ENCODE assay signal across 13 cellular contexts in genomic region chr3:127170794-127171193, GRCh38. TPM values are rescaled to one million over a fixed set of nuclear protein-coding genes. Genes with fewer than 3 reads are reported as not detected.
DNase-seq lines count a peak whose midpoint lies in the region; ATAC-seq, FAIRE-seq and TF ChIP-seq lines count a peak whose summit lies in the region.
"Had no signal": no experiment of that assay in that cellular context is flagged by ENCODE, and none has a peak within 500 bp of the region (broad histone marks: within the 10 kb centered on the region; RNA-seq: fewer than 3 reads in every experiment).

No MANE protein-coding gene starts in this region.

- no peaks in the 10 kb centered on the region for H3K36me3 ChIP-seq in right atrium auricular region
- H3K36me3 ChIP-seq in left ventricle myocardium inferior = no peaks in the 10 kb centered on the region
- H3K36me3 ChIP-seq: BLaER1 treated with 17β-estradiol and CSF1 and Interleukin-3, amounts not matched to agents 10 nM and 100 nM had no signal

- H3K27ac ChIP-seq in right atrium auricular region = no peak overlapping the region
- H3K27ac ChIP-seq in left ventricle myocardium inferior (replicated peaks) = no peak overlapping the region
- H3K27ac ChIP-seq: BLaER1 treated with 17β-estradiol and CSF1 and Interleukin-3, amounts not matched to agents 10 nM and 100 nM had no signal

- no peaks in the 10 kb centered on the region for H3K27me3 ChIP-seq in right atrium auricular region
- H3K27me3 ChIP-seq in left ventricle myocardium inferior (ENCODE audit: low read depth) = peaks cover 33% of the 10 kb centered on the region
- H3K27me3 ChIP-seq: BLaER1 treated with 17β-estradiol and CSF1 and Interleukin-3, amounts not matched to agents 10 nM and 100 nM had no signal

- H3K4me3 ChIP-seq in right atrium auricular region (no peak overlapping the region), left ventricle myocardium inferior (no peak overlapping the region)
- H3K4me3 ChIP-seq: BLaER1 treated with 17β-estradiol and CSF1 and Interleukin-3, amounts not matched to agents 10 nM and 100 nM had no signal

- intact Hi-C loops in left ventricle myocardium inferior (cut with micrococcal nuclease) = no loop called here

- H3K4me1 ChIP-seq in right atrium auricular region = peaks cover 0 to 5% of the 10 kb centered on the region in 2 donors
- peaks cover 21% of the 10 kb centered on the region for H3K4me1 ChIP-seq in left ventricle myocardium inferior

- TF ChIP-seq CTCF in right atrium auricular region (IDR thresholded peaks at IDR 0.05) (no peak), left ventricle myocardium inferior (IDR thresholded peaks at IDR 0.05; ENCODE audit: borderline replicate concordance) (no peak)

- FAIRE-seq in RCC 7860 (lab: Jason Lieb, UNC) (no peak), urothelium cell line (lab: Jason Lieb, UNC) (peak; percentile 81)

- ATAC-seq in GM18502 (IDR thresholded peaks at IDR 0.05; ENCODE audit: poor library complexity, unreplicated experiment) (no peak), GM21447 (IDR thresholded peaks at IDR 0.05; ENCODE audit: unreplicated experiment) (no peak)

- no peaks in the 10 kb centered on the region for H3K9me3 ChIP-seq in right atrium auricular region
- H3K9me3 ChIP-seq in left ventricle myocardium inferior (replicated peaks) = no peaks in the 10 kb centered on the region
- H3K9me3 ChIP-seq: BLaER1 treated with 17β-estradiol and CSF1 and Interleukin-3, amounts not matched to agents 10 nM and 100 nM had no signal

- DNase-seq in right atrium auricular region (ENCODE audit: low spot score) = peak; percentile 42
- DNase-seq in left ventricle myocardium inferior = no peak
- DNase-seq in RCC 7860 (ENCODE audit: low spot score) = peak; percentile 62
- peak; percentile 16 for DNase-seq in fibroblast of the conjunctiva (ENCODE audit: low read depth)
- DNase-seq in urothelium cell line (ENCODE audit: low spot score) = peak; percentile 89
- DNase-seq in activated T-cell treated with anti-CD3 and anti-CD28 coated beads for 4 hours = no peak
- DNase-seq: activated naive CD4-positive, alpha-beta T cell treated with Interleukin-2 at 50 U/mL for 16 hours had no signal

RNA-seq across cellular contexts. Expression of gene PRR23E, which starts 22.1 kb away (rescaled TPM):
- total RNA-seq in right atrium auricular region (not detected), left ventricle myocardium inferior (not detected)
- total RNA-seq: skeletal muscle tissue; T-helper 1 cell treated with Interleukin-12 subunit alpha and Interleukin-12 subunit beta and Interleukin-4 antibody, amounts not matched to agents 30 ng/mL and 1 ng/mL, for 36 hours; temporal lobe had no signal

Comparison
In these comparisons a context has a peak if more than half of its experiments do, and no peak if none do; other contexts are left out.
1. DNase-seq: peak in right atrium auricular region (single experiment), RCC 7860 (single experiment), fibroblast of the conjunctiva (single experiment) and urothelium cell line (single experiment); none in left ventricle myocardium inferior (single experiment) and activated T-cell treated with anti-CD3 and anti-CD28 coated beads for 4 hours (single experiment).